Comparison of ENCODE assay signal across 8 cellular contexts in the genomic region with DNA sequence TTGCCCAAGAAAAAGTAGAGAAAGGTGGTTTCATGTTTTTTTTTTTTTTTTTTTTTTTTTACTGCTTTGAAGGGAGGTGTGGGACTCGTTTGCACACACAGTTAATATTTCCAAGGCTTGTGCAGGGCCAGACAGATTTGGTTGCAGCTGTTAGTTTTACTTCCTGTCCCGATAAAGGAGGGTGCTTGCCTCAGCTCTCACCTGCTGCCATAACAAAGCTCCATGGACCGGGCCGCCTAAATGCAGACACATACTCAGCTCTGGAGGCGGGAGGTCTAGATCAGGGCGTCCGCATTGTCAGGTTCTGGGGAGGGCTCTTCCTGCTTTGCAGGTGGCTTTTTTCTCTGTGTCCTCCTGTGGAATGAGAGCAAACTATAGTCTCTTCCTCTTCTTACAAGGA.
DNase-seq lines count a peak whose midpoint lies in the region; ATAC-seq, FAIRE-seq and TF ChIP-seq lines count a peak whose summit lies in the region.

No MANE protein-coding gene starts in this region.

- ATAC-seq in GM21381 (IDR thresholded peaks at IDR 0.05; ENCODE audit: unreplicated experiment) (peak; percentile 75), HG03565 (IDR thresholded peaks at IDR 0.05; ENCODE audit: unreplicated experiment) (peak; percentile 64)

- FAIRE-seq in HTR-8/SVneo (lab: Jason Lieb, UNC) = no peak

- no peak for TF ChIP-seq CTCF in GM10266 (IDR thresholded peaks at IDR 0.05; ENCODE audit: control insufficient read depth, insufficient read depth, low read depth, missing control alignments)
- TF ChIP-seq CTCF in endothelial cell (IDR thresholded peaks at IDR 0.05; ENCODE audit: unreplicated experiment) = no peak

- no peaks in the 10 kb centered on the region for H3K36me3 Mint-ChIP-seq in activated naive CD4-positive, alpha-beta T cell treated with anti-CD3 and anti-CD28 coated beads for 36 hours (ENCODE audit: low read depth)
- no peaks in the 10 kb centered on the region for H3K36me3 Mint-ChIP-seq in endothelial cell (ENCODE audit: low read depth, unreplicated experiment)

- H3K27me3 Mint-ChIP-seq in activated naive CD4-positive, alpha-beta T cell treated with anti-CD3 and anti-CD28 coated beads for 36 hours (ENCODE audit: low read depth) = no peaks in the 10 kb centered on the region
- peaks cover 5% of the 10 kb centered on the region for H3K27me3 Mint-ChIP-seq in endothelial cell (ENCODE audit: unreplicated experiment)

- peaks cover 90% of the 10 kb centered on the region for H3K4me1 Mint-ChIP-seq in activated naive CD4-positive, alpha-beta T cell treated with anti-CD3 and anti-CD28 coated beads for 36 hours (ENCODE audit: low read depth)
- H3K4me1 Mint-ChIP-seq in endothelial cell (ENCODE audit: unreplicated experiment) = peaks cover 39% of the 10 kb centered on the region

- H3K4me3 Mint-ChIP-seq in activated naive CD4-positive, alpha-beta T cell treated with anti-CD3 and anti-CD28 coated beads for 36 hours = no peak overlapping the region
- no peak overlapping the region for H3K4me3 Mint-ChIP-seq in endothelial cell (ENCODE audit: unreplicated experiment)

- peak; percentile 73 for DNase-seq in GM10266 (ENCODE audit: extremely low spot score)
- peak; percentile 66 for DNase-seq in activated naive CD4-positive, alpha-beta T cell treated with anti-CD3 and anti-CD28 coated beads for 36 hours
- DNase-seq in HuH-7 (ENCODE audit: low spot score) = no peak
- DNase-seq in LoVo (ENCODE audit: low spot score) = no peak
- DNase-seq in endothelial cell (ENCODE audit: low spot score) = no peak
- DNase-seq in HTR-8/SVneo (ENCODE audit: insufficient read length, low spot score) = no peak

- CTCF ChIA-PET in activated naive CD4-positive, alpha-beta T cell treated with anti-CD3 and anti-CD28 coated beads for 36 hours (lab: Charles Lee) = no interaction called here

- peak overlapping the region; percentile 39 for H3K27ac Mint-ChIP-seq in activated naive CD4-positive, alpha-beta T cell treated with anti-CD3 and anti-CD28 coated beads for 36 hours
- H3K27ac Mint-ChIP-seq in endothelial cell (ENCODE audit: unreplicated experiment) = no peak overlapping the region

- intact Hi-C loops in activated naive CD4-positive, alpha-beta T cell treated with anti-CD3 and anti-CD28 coated beads for 36 hours (cut with micrococcal nuclease) = no loop called here

- no peaks in the 10 kb centered on the region for H3K9me3 Mint-ChIP-seq in activated naive CD4-positive, alpha-beta T cell treated with anti-CD3 and anti-CD28 coated beads for 36 hours
- no peaks in the 10 kb centered on the region for H3K9me3 Mint-ChIP-seq in endothelial cell (ENCODE audit: unreplicated experiment)

Comparison
In these comparisons a context has a peak if more than half of its experiments do, and no peak if none do; other contexts are left out.
1. DNase-seq: peak in GM10266 (single experiment) and activated naive CD4-positive, alpha-beta T cell treated with anti-CD3 and anti-CD28 coated beads for 36 hours (single experiment); none in HuH-7 (single experiment), LoVo (single experiment), endothelial cell (single experiment) and HTR-8/SVneo (single experiment).